ENCODE assay signal across 13 cellular contexts in genomic region chr2:53353372-53354111, GRCh38.
A peak's percentile ranks its signal among the peaks of the same experiment; 100 is the strongest.
DNase-seq lines count a peak whose midpoint lies in the region; ATAC-seq and TF ChIP-seq lines count a peak whose summit lies in the region.
"Had no signal": no experiment of that assay in that cellular context is flagged by ENCODE, and none has a peak within 500 bp of the region (broad histone marks: within the 10 kb centered on the region; RNA-seq: fewer than 3 reads in every experiment).

No MANE protein-coding gene starts in this region.

- in situ Hi-C loops in astrocyte of the spinal cord (cut with HindIII; ENCODE audit: low sequenced_read_pairs): no loop called here

- H3K4me3 ChIP-seq in astrocyte of the spinal cord (ENCODE audit: low read depth, low read length): no peak overlapping the region
- H3K4me3 ChIP-seq: vagina had no signal

- peak; percentile 42 for DNase-seq in Daoy (ENCODE audit: low read depth)
- peak; percentile 86 for DNase-seq in LoVo (ENCODE audit: low spot score)
- DNase-seq in astrocyte of the spinal cord (ENCODE audit: low read depth, low spot score): peak; percentile 27
- DNase-seq in myocyte (ENCODE audit: low read depth): peak; percentile 99
- DNase-seq in NCI-H146 treated with DMSO at 0.1 percent for 48 hours (lab: John Stamatoyannopoulos, UW; ENCODE audit: unreplicated experiment): no peak
- DNase-seq in posterior vena cava (ENCODE audit: low spot score): no peak
- DNase-seq in GM10266 (ENCODE audit: extremely low spot score): no peak
- DNase-seq: cortex of kidney, DMS79 treated with DMSO at 0.1 percent for 48 hours, nucleus accumbens, T-helper 2 cell had no signal

- TF ChIP-seq CTCF in astrocyte of the spinal cord (IDR thresholded peaks at IDR 0.05; ENCODE audit: low read depth, low read length) (no peak), GM10266 (IDR thresholded peaks at IDR 0.05; ENCODE audit: control insufficient read depth, insufficient read depth, low read depth, missing control alignments) (no peak)

- intact Hi-C loops in posterior vena cava (cut with DNase I): no loop called here

- ATAC-seq in GM18517 (IDR thresholded peaks at IDR 0.05; ENCODE audit: unreplicated experiment): no peak

Comparison
In these comparisons a context has a peak if more than half of its experiments do, and no peak if none do; other contexts are left out.
1. DNase-seq: peak in Daoy (single experiment), LoVo (single experiment), astrocyte of the spinal cord (single experiment) and myocyte (single experiment); none in NCI-H146 treated with DMSO at 0.1 percent for 48 hours (single experiment), posterior vena cava (single experiment) and GM10266 (single experiment).